ENCODE assay signal across 21 cellular contexts in the genomic region with DNA sequence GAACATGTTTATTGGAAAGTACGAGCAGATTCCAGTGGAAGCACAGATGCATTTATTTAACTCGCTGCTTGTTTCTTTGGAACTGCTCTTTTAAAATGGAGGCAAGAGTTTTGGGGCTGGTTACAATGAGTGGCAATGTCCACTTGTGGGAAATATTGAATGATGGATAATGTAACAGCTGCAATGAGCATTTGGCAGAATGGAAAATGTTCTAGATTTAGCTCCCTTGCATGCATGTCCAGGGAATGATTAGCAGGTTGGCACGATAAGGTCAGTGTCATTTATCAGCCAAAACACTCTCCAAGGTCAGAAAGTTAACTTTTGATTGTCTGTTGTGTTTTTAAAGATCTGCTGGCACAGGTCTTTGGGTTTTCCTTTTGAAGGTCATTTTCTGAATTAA.
"Had no signal": no experiment of that assay in that cellular context is flagged by ENCODE, and none has a peak within 500 bp of the region (broad histone marks: within the 10 kb centered on the region; RNA-seq: fewer than 3 reads in every experiment).

No MANE protein-coding gene starts in this region.

- DNase-seq: cerebellar nuclear complex; esophagus squamous epithelium; foreskin fibroblast; hippocampal formation; left lung; mesenchymal stem cell; midbrain; naive thymus-derived CD4-positive, alpha-beta T cell; posterior cingulate gyrus; right lobe of liver; stimulated activated CD4-positive, alpha-beta T cell treated with anti-CD3 and anti-CD28 coated beads, Interleukin-2, amount 100 ng/mL, for 24 hours; stimulated activated CD4-positive, alpha-beta T cell treated with anti-CD3 and anti-CD28 coated beads, Interleukin-4, amount 100 ng/mL, for 4 hours; stimulated activated naive CD4-positive, alpha-beta T cell; stomach; substantia nigra; transverse colon had no signal

- H3K27me3 ChIP-seq: cardiac muscle cell, esophagus squamous epithelium, left lung, neutrophil, right lobe of liver, stomach, transverse colon had no signal

- H3K9me3 ChIP-seq: neutrophil, right lobe of liver, thoracic aorta had no signal

- H3K36me3 ChIP-seq: cardiac muscle cell, esophagus squamous epithelium, left lung, neutrophil, right lobe of liver, stomach, thoracic aorta, transverse colon had no signal

- H3K27ac ChIP-seq: cardiac muscle cell, esophagus squamous epithelium, left lung, neutrophil, right lobe of liver, skin epidermis, stomach, thoracic aorta, transverse colon had no signal

- H3K4me1 ChIP-seq: esophagus squamous epithelium, left lung, right lobe of liver, stomach, transverse colon had no signal

- ATAC-seq: left lung; naive thymus-derived CD4-positive, alpha-beta T cell; right lobe of liver had no signal

- H3K4me3 ChIP-seq: cardiac muscle cell, esophagus squamous epithelium, left lung, lung, right lobe of liver, skin epidermis, stomach, thoracic aorta, transverse colon had no signal
